ENCODE assay signal across 10 cellular contexts in the genomic region with DNA sequence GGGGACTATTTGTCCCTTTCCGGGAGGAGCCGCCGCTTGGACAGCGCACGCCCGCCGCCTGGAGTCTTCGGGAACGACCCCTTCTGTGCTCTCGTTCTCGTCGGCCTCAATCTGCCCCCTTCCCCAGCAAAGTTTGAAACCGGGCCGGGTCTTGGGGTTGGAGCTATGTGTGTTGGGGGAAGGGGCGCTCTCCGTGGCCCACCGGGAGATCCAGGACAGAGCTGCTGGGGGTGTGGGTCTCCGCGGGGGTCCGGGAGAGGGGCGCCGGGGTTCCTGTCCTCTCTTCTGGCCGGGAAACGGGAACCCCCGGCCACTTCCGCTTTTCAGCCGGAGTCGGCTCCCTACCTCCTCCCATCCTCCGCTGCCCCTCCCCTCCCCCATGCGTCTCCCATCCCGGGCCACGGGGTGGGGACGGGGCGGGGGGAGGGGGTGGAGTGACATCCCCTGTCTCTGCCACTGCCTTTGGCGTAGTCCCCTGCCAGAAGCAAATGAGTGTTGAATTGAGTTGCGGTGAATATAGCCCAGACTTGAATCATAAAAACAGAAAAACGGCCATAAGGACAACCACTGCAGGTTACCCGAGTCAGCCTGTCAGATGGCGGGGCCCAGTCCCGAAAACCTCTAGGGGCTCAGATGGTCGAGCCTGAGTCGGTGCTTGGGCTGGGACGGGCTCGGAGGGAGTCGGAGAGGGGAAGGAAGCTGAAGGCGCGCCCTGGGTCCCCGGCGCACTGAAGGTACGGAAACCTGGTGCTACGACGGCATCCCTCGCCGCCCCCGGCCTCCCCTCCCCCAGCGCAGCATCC. TPM values are rescaled to one million over a fixed set of nuclear protein-coding genes. Genes with fewer than 3 reads are reported as not detected.
DNase-seq lines count a peak whose midpoint lies in the region; ATAC-seq and TF ChIP-seq lines count a peak whose summit lies in the region.
"Had no signal": no experiment of that assay in that cellular context is flagged by ENCODE, and none has a peak within 500 bp of the region (broad histone marks: within the 10 kb centered on the region; RNA-seq: fewer than 3 reads in every experiment).

No MANE protein-coding gene starts in this region.

- WGBS in mesodermal cell (ENCODE audit: insufficient coverage in 2 of 2), 2 experiments, result 3 to 4% methylated on average over 4 to 29 of the region's 56 CpGs

- TF ChIP-seq CTCF in GM20000 (IDR thresholded peaks at IDR 0.05; ENCODE audit: extremely low read depth, missing control alignments), result no peak

- intact Hi-C loops in activated naive CD4-positive, alpha-beta T cell treated with anti-CD3 and anti-CD28 coated beads for 36 hours (cut with micrococcal nuclease), result loop anchor here (2.0 to 10.0 kb wide), 2 partner anchors 144 to 338 kb away; no protein-coding TSS in a partner anchor

- no peaks in the 10 kb centered on the region for H3K9me3 ChIP-seq in mesodermal cell (ENCODE audit: control insufficient read depth, low read length)

- peaks cover 34% of the 10 kb centered on the region for H3K27me3 Mint-ChIP-seq in activated T-helper 17 cell treated with anti-CD3 and anti-CD28 coated beads, Interleukin-2, amount 50 U/mL, for 72 hours
- H3K27me3 Mint-ChIP-seq in activated naive CD4-positive, alpha-beta T cell treated with anti-CD3 and anti-CD28 coated beads for 36 hours (ENCODE audit: low read depth), result peaks cover 48% of the 10 kb centered on the region

- H3K27ac Mint-ChIP-seq in activated T-helper 17 cell treated with anti-CD3 and anti-CD28 coated beads, Interleukin-2, amount 50 U/mL, for 72 hours, result no peak overlapping the region
- H3K27ac Mint-ChIP-seq in activated naive CD4-positive, alpha-beta T cell treated with anti-CD3 and anti-CD28 coated beads for 36 hours, result no peak overlapping the region
- H3K27ac Mint-ChIP-seq: stimulated activated naive CD8-positive, alpha-beta T cell treated with anti-CD3 and anti-CD28 coated beads, Interleukin-15, amount 100 ng/mL, for 72 hours had no signal

- peaks cover 5% of the 10 kb centered on the region for H3K36me3 Mint-ChIP-seq in activated T-helper 17 cell treated with anti-CD3 and anti-CD28 coated beads, Interleukin-2, amount 50 U/mL, for 72 hours (ENCODE audit: low read depth)
- H3K36me3 Mint-ChIP-seq in activated naive CD4-positive, alpha-beta T cell treated with anti-CD3 and anti-CD28 coated beads for 36 hours (ENCODE audit: low read depth), result no peaks in the 10 kb centered on the region

- peak; percentile 18 for DNase-seq in NCI-H1092 treated with DMSO at 0.1 percent for 48 hours (lab: John Stamatoyannopoulos, UW)
- DNase-seq in NCI-H1092 (lab: John Stamatoyannopoulos, UW), result no peak
- DNase-seq in GM20000 (ENCODE audit: low spot score), result peak; percentile 32
- no peak for DNase-seq in activated naive CD4-positive, alpha-beta T cell treated with anti-CD3 and anti-CD28 coated beads for 36 hours
- no peak for DNase-seq in AG08396 (ENCODE audit: low spot score)

- H3K4me3 Mint-ChIP-seq in activated T-helper 17 cell treated with anti-CD3 and anti-CD28 coated beads, Interleukin-2, amount 50 U/mL, for 72 hours, result peak overlapping the region; percentile 33
- no peak overlapping the region for H3K4me3 Mint-ChIP-seq in activated naive CD4-positive, alpha-beta T cell treated with anti-CD3 and anti-CD28 coated beads for 36 hours

- CTCF ChIA-PET in activated naive CD4-positive, alpha-beta T cell treated with anti-CD3 and anti-CD28 coated beads for 36 hours (lab: Charles Lee), result interaction anchor here (1.0 to 2.6 kb wide), 2 partner anchors 143 to 339 kb away, joined by 3 to 6 read pairs; no protein-coding TSS in a partner anchor

- H3K4me1 Mint-ChIP-seq in activated T-helper 17 cell treated with anti-CD3 and anti-CD28 coated beads, Interleukin-2, amount 50 U/mL, for 72 hours, result peaks cover 18% of the 10 kb centered on the region
- peaks cover 8% of the 10 kb centered on the region for H3K4me1 Mint-ChIP-seq in activated naive CD4-positive, alpha-beta T cell treated with anti-CD3 and anti-CD28 coated beads for 36 hours (ENCODE audit: low read depth)

- no peaks in the 10 kb centered on the region for H3K9me3 Mint-ChIP-seq in activated T-helper 17 cell treated with anti-CD3 and anti-CD28 coated beads, Interleukin-2, amount 50 U/mL, for 72 hours
- H3K9me3 Mint-ChIP-seq in activated naive CD4-positive, alpha-beta T cell treated with anti-CD3 and anti-CD28 coated beads for 36 hours, result no peaks in the 10 kb centered on the region
- H3K9me3 Mint-ChIP-seq: stimulated activated naive CD8-positive, alpha-beta T cell treated with anti-CD3 and anti-CD28 coated beads, Interleukin-15, amount 100 ng/mL, for 72 hours had no signal

- H3K27ac ChIP-seq in mesodermal cell (ENCODE audit: low read depth, low read length, severe bottlenecking), result no peak overlapping the region

- H3K4me1 ChIP-seq in mesodermal cell (ENCODE audit: control insufficient read depth, insufficient read depth, low read length, poor library complexity, severe bottlenecking), result peaks cover 3% of the 10 kb centered on the region

- peak; percentile 26 for ATAC-seq in activated T-helper 17 cell treated with anti-CD3 and anti-CD28 coated beads, Interleukin-2, amount 50 U/mL, for 72 hours (replicated peaks)
- ATAC-seq in GM21529 (IDR thresholded peaks at IDR 0.05; ENCODE audit: unreplicated experiment), result no peak

- peak overlapping the region; percentile 31 for H3K4me3 ChIP-seq in mesodermal cell (ENCODE audit: extremely low read depth, insufficient read depth, low read length, poor library complexity, severe bottlenecking)

- no peaks in the 10 kb centered on the region for H3K36me3 ChIP-seq in mesodermal cell (ENCODE audit: control insufficient read depth, insufficient read depth, low read length)

RNA-seq across cellular contexts. Expression of a gene that starts 1.1 kb away (rescaled TPM):
- not detected for total RNA-seq in activated T-helper 17 cell treated with anti-CD3 and anti-CD28 coated beads, Interleukin-2, amount 50 U/mL, for 72 hours
- 0.29 TPM for polyA plus RNA-seq in mesodermal cell (2013, experiment 1 of 2)
- polyA plus RNA-seq in mesodermal cell (2013, experiment 2 of 2), result 0.10 TPM
- not detected for total RNA-seq in activated naive CD4-positive, alpha-beta T cell treated with anti-CD3 and anti-CD28 coated beads for 36 hours
- total RNA-seq: A172 had no signal

Comparison
In these comparisons a context has a peak if more than half of its experiments do, and no peak if none do; other contexts are left out.
1. DNase-seq: peak in NCI-H1092 treated with DMSO at 0.1 percent for 48 hours (single experiment) and GM20000 (single experiment); none in NCI-H1092 (single experiment), activated naive CD4-positive, alpha-beta T cell treated with anti-CD3 and anti-CD28 coated beads for 36 hours (single experiment) and AG08396 (single experiment).